Comparison of ENCODE assay signal across 1 cellular context in genomic region chr2:121902171-121902591, GRCh38.
TF ChIP-seq lines count a peak whose summit lies in the region.

No MANE protein-coding gene starts in this region.

TF ChIP-seq in HCT116, 20 proteins besides CTCF, POLR2A, EP300 and RAD21 (continued from another document):
- TF ChIP-seq REST (IDR thresholded peaks at IDR 0.05; ENCODE audit: low read depth) (no peak), EZH2 (IDR thresholded peaks at IDR 0.05) (no peak), ZNF274 (IDR thresholded peaks at IDR 0.05; ENCODE audit: low read depth, low read length) (no peak), TCF7L2 (IDR thresholded peaks at IDR 0.05; ENCODE audit: borderline replicate concordance, extremely low read depth, insufficient read depth, insufficient read length) (no peak), EGR1 (IDR thresholded peaks at IDR 0.05; ENCODE audit: low read depth) (no peak), ELF1 (IDR thresholded peaks at IDR 0.05; ENCODE audit: borderline replicate concordance, low read depth) (no peak), MAX (IDR thresholded peaks at IDR 0.05) (no peak)
